ENCODE assay signal across 1 cellular context in the genomic region with DNA sequence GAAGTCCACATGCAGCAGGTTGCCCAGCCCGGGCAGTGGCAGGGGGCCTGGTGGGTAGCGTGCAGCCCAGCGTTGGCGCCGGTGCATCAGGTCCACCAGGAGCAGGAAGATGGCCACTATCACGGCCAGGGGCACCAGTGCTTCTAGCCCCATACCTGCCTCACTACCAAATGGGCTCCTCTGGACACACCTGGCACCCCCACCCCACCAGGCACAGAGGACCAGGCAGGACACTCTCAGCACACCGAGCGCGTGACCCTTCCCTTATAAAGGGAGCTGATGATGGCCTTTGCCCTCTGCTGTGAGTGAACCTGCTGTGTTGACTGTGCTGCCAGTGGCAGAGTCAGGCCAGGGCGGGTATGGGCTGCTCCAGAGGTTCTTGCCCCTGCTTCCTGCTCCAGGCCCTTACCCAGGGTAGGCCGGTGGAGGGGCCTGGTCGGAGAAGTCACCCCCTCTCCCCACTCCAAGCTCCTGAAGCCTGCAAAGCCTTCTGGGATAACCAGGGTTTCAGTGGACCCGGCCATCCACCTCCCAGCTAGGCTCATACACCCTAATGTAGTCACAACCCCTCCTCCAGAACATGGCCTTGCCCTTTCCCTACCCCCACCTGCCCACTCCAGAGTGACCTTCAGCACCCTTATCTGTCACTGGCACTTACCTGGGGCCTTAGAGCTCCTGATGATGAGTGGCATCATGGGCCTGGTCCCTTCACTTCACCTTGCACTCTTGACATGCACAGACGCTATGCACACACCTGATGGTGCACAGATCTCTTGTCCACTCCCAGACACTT. TPM values are rescaled to one million over a fixed set of nuclear protein-coding genes. Genes with fewer than 3 reads are reported as not detected.
"Had no signal": no experiment of that assay in that cellular context is flagged by ENCODE, and none has a peak within 500 bp of the region (broad histone marks: within the 10 kb centered on the region; RNA-seq: fewer than 3 reads in every experiment).

A gene (minus strand): TSS at position 172 of the 793 bp plus-strand sequence. CDS start 19 bp downstream, at position 153.

RNA-seq across cellular contexts. Expression of the gene that starts here (rescaled TPM):
- total RNA-seq: skeletal muscle tissue had no signal
